In the genomic region with DNA sequence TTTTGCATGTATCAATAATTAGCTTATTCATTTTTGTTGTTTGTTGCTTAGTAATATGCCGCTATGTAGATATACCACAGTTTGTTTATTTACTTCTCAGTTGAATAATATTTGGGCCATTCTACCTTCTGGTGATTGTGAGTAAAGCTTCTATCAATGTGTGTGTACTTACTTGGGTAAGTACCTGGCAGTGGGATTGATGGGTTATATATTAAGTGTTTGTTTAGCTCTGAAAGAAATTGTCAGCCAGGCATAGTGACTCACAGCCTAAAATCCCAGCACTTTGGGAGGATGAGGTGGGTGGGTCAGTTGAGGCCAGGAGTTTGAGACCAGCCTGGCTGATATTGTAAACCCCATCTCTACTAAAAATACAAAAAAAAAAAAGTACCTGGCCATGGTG, we compare ENCODE assay signal across 18 cellular contexts.
DNase-seq lines count a peak whose midpoint lies in the region; ATAC-seq and TF ChIP-seq lines count a peak whose summit lies in the region.
"Had no signal": no experiment of that assay in that cellular context is flagged by ENCODE, and none has a peak within 500 bp of the region (broad histone marks: within the 10 kb centered on the region; RNA-seq: fewer than 3 reads in every experiment).

No MANE protein-coding gene starts in this region.

- WGBS in neuronal stem cell (ENCODE audit: extremely low coverage in 2 of 2, insufficient read length in 2 of 2, insufficient replicate concordance in 1 of 2), 2 donors = no CpG with 5 or more reads among the region's 1 CpG

- H3K27me3 ChIP-seq in PC-3 (ENCODE audit: low read length) (no peaks in the 10 kb centered on the region), neuronal stem cell (ENCODE audit: control insufficient read depth in 3 of 3, insufficient read depth in 3 of 3, low read depth in 1 of 3, low read length in 3 of 3) (no peaks in the 10 kb centered on the region)
- H3K27me3 ChIP-seq: BE2C, BLaER1 had no signal

- no peak overlapping the region for H3K18ac ChIP-seq in neuronal stem cell (ENCODE audit: low read length)

- in situ Hi-C loops in Caki2 (cut with HindIII; ENCODE audit: low pct_unique_long_range_greater_than_20kb, low sequenced_read_pairs) = no loop called here

- no peak overlapping the region for H3K14ac ChIP-seq in neuronal stem cell (ENCODE audit: low read length)

- no peak overlapping the region for H4K8ac ChIP-seq in neuronal stem cell (ENCODE audit: low read depth, low read length)

- CTCF ChIA-PET in PC-3 (lab: Charles Lee) = no interaction called here

- no peak overlapping the region for H2BK12ac ChIP-seq in neuronal stem cell (ENCODE audit: low read length)

- peak; percentile 57 for ATAC-seq in PC-3
- no peak for ATAC-seq in GM18498 (IDR thresholded peaks at IDR 0.05; ENCODE audit: unreplicated experiment)

- H2AFZ ChIP-seq in PC-3 (ENCODE audit: low read length) (no peak overlapping the region), neuronal stem cell (ENCODE audit: low read length) (no peak overlapping the region)

- POLR2A ChIA-PET in PC-3 (lab: Charles Lee; ENCODE audit: unreplicated experiment) = no interaction called here

- no peak overlapping the region for H3K4ac ChIP-seq in neuronal stem cell (ENCODE audit: low read length)

- no peaks in the 10 kb centered on the region for H3F3A ChIP-seq in PC-3 (ENCODE audit: low read length, unreplicated experiment)

- no peak for TF ChIP-seq CTCF in PC-3 (conservative IDR thresholded peaks at IDR 0.05; ENCODE audit: low read depth, low read length)

- H3K9ac ChIP-seq in PC-3 (ENCODE audit: low read length) = no peak overlapping the region
- no peak overlapping the region for H3K9ac ChIP-seq in neuronal stem cell (ENCODE audit: low read depth, low read length, poor library complexity)
- H3K9ac ChIP-seq: BLaER1 had no signal

- no peak overlapping the region for H4K91ac ChIP-seq in neuronal stem cell (ENCODE audit: low read depth, low read length, poor library complexity)

- H2BK120ac ChIP-seq in neuronal stem cell (ENCODE audit: low read depth, low read length) = no peak overlapping the region

- no peaks in the 10 kb centered on the region for H4K20me1 ChIP-seq in PC-3 (ENCODE audit: low read length)
- H4K20me1 ChIP-seq: BLaER1 had no signal

- H3K23ac ChIP-seq in neuronal stem cell (ENCODE audit: low read depth, low read length, poor library complexity) = no peak overlapping the region

- H3K4me3 ChIP-seq in PC-3 (ENCODE audit: low read length) = no peak overlapping the region
- no peak overlapping the region for H3K4me3 ChIP-seq in neuronal stem cell (ENCODE audit: low read length in 2 of 2)
- H3K4me3 ChIP-seq: BLaER1 had no signal

- H2AK5ac ChIP-seq in neuronal stem cell (ENCODE audit: low read depth, low read length) = no peak overlapping the region

- no peaks in the 10 kb centered on the region for H3K9me2 ChIP-seq in PC-3 (replicated peaks; ENCODE audit: low read length)

- no peak overlapping the region for H2BK15ac ChIP-seq in neuronal stem cell (ENCODE audit: low read length)

- no peaks in the 10 kb centered on the region for H3K79me2 ChIP-seq in PC-3 (ENCODE audit: low read length)

- DNase-seq in Caki2 (ENCODE audit: low read depth) (peak; percentile 2), PC-3 (peak; percentile 30), neuronal stem cell (ENCODE audit: low spot score) (no peak), cerebellum (ENCODE audit: low spot score) (no peak)
- no peak for DNase-seq in stimulated activated naive CD4-positive, alpha-beta T cell (lab: John Stamatoyannopoulos, UW)
- DNase-seq: 8988T; ACHN; BE2C; C1 segment of cervical spinal cord; Calu3; CD4-positive, alpha-beta memory T cell; CD4-positive, CD25-positive, alpha-beta regulatory T cell; CD8-positive, alpha-beta memory T cell; COR-L47; DMS79 treated with DMSO at 0.1 percent for 48 hours; GF-D8 had no signal

- no peak overlapping the region for H2BK5ac ChIP-seq in neuronal stem cell (ENCODE audit: low read length)

- H3K9me3 ChIP-seq in PC-3 (ENCODE audit: low read length) = peaks cover 9% of the 10 kb centered on the region; the same call in 1 of the 2 replicates
- H3K9me3 ChIP-seq in neuronal stem cell (replicated peaks in 1 of 2; ENCODE audit: control insufficient read depth in 2 of 2, insufficient read depth in 1 of 2, low read depth in 1 of 2, low read length in 2 of 2) = peaks cover 2 to 5% of the 10 kb centered on the region in 2 donors
- H3K9me3 ChIP-seq: BE2C had no signal

- H3K4me1 ChIP-seq in PC-3 (ENCODE audit: insufficient read depth, low read length) (no peaks in the 10 kb centered on the region), neuronal stem cell (ENCODE audit: control insufficient read depth in 2 of 2, insufficient read depth in 1 of 2, low read depth in 1 of 2, low read length in 2 of 2) (no peaks in the 10 kb centered on the region)
- H3K4me1 ChIP-seq: BE2C, BLaER1 had no signal

- no TSS peak for BruUV-seq in PC-3 (replicated peaks; lab: Mats Ljungman, UMichigan)

- H3K27ac ChIP-seq in PC-3 (ENCODE audit: low read length) = no peak overlapping the region
- no peak overlapping the region for H3K27ac ChIP-seq in neuronal stem cell (replicated peaks; ENCODE audit: low read length)
- H3K27ac ChIP-seq: BLaER1 had no signal

- no peaks in the 10 kb centered on the region for H3K36me3 ChIP-seq in PC-3 (ENCODE audit: low read depth, low read length)
- H3K36me3 ChIP-seq in neuronal stem cell (replicated peaks in 1 of 2; ENCODE audit: control insufficient read depth in 2 of 2, insufficient read depth in 2 of 2, low read length in 2 of 2) = no peaks in the 10 kb centered on the region
- H3K36me3 ChIP-seq: BE2C, BLaER1 had no signal

- intact Hi-C loops in PC-3 (cut with micrococcal nuclease) = no loop called here

- H3K4me2 ChIP-seq in PC-3 (ENCODE audit: low read length) (no peak overlapping the region), neuronal stem cell (ENCODE audit: insufficient read depth, low read length, poor library complexity, severe bottlenecking) (peak overlapping the region; percentile 11)
- H3K4me2 ChIP-seq: BLaER1 had no signal

- H3K79me1 ChIP-seq in neuronal stem cell (ENCODE audit: low read depth, low read length) = no peaks in the 10 kb centered on the region

Comparison
In these comparisons a context has a peak if more than half of its experiments do, and no peak if none do; other contexts are left out.
1. DNase-seq: peak in Caki2 (single experiment) and PC-3 (single experiment); none in neuronal stem cell (single experiment), stimulated activated naive CD4-positive, alpha-beta T cell (0 of 6) and cerebellum (single experiment).